ENCODE assay signal across 8 cellular contexts in genomic region chr10:12483996-12484944, GRCh38.
DNase-seq lines count a peak whose midpoint lies in the region; ATAC-seq and TF ChIP-seq lines count a peak whose summit lies in the region.

No MANE protein-coding gene starts in this region.

- peak overlapping the region; percentile 73 to 90 for H3K27ac ChIP-seq in ascending aorta
- no peak overlapping the region for H3K27ac ChIP-seq in osteoblast (ENCODE audit: low read depth, low read length)
- H3K27ac ChIP-seq in ovary, result no peak overlapping the region

- H3K36me3 ChIP-seq in ascending aorta (no peaks in the 10 kb centered on the region), osteoblast (ENCODE audit: insufficient read depth, low read length) (no peaks in the 10 kb centered on the region), ovary (no peaks in the 10 kb centered on the region)

- no peaks in the 10 kb centered on the region for H3K79me2 ChIP-seq in osteoblast (ENCODE audit: insufficient read depth, low read length)

- H3K4me1 ChIP-seq in ascending aorta (peaks cover 3 to 16% of the 10 kb centered on the region in 2 donors), osteoblast (ENCODE audit: insufficient read depth, low read length) (no peaks in the 10 kb centered on the region), ovary (ENCODE audit: insufficient read depth) (peaks cover 2% of the 10 kb centered on the region)

- TF ChIP-seq CTCF in ascending aorta (IDR thresholded peaks at IDR 0.05), result no peak
- no peak for TF ChIP-seq CTCF in osteoblast (IDR thresholded peaks at IDR 0.05; ENCODE audit: extremely low read depth, low read depth, low read length)
- TF ChIP-seq CTCF in ovary (IDR thresholded peaks at IDR 0.05), result no peak

- H3K9me3 ChIP-seq in ascending aorta, result no peaks in the 10 kb centered on the region
- no peaks in the 10 kb centered on the region for H3K9me3 ChIP-seq in osteoblast (ENCODE audit: low read depth, low read length)
- no peaks in the 10 kb centered on the region for H3K9me3 ChIP-seq in ovary

- ATAC-seq in GM18502 (IDR thresholded peaks at IDR 0.05; ENCODE audit: poor library complexity, unreplicated experiment), result peak; percentile 37
- peak; percentile 40 for ATAC-seq in HG03175 (IDR thresholded peaks at IDR 0.05; ENCODE audit: unreplicated experiment)
- no peak for ATAC-seq in GM18505 (IDR thresholded peaks at IDR 0.05; ENCODE audit: unreplicated experiment)
- no peak for ATAC-seq in activated T-helper 17 cell treated with anti-CD3 and anti-CD28 coated beads, Interleukin-2, amount 50 U/mL, for 72 hours (replicated peaks)

- TF ChIP-seq EP300 in ovary (IDR thresholded peaks at IDR 0.05), result no peak

- H2AFZ ChIP-seq in osteoblast (ENCODE audit: low read length), result no peak overlapping the region

- 83 to 93% (median 84%) methylated on average over 24 of the region's 24 CpGs for WGBS in ovary, 3 donors

- H3K27me3 ChIP-seq in ascending aorta (no peaks in the 10 kb centered on the region), osteoblast (ENCODE audit: insufficient read depth, low read length) (no peaks in the 10 kb centered on the region), ovary (no peaks in the 10 kb centered on the region)

- H3K36me3 Mint-ChIP-seq in activated T-helper 17 cell treated with anti-CD3 and anti-CD28 coated beads, Interleukin-2, amount 50 U/mL, for 72 hours (ENCODE audit: low read depth), result no peaks in the 10 kb centered on the region

- H3K4me1 Mint-ChIP-seq in activated T-helper 17 cell treated with anti-CD3 and anti-CD28 coated beads, Interleukin-2, amount 50 U/mL, for 72 hours, result peaks cover 17% of the 10 kb centered on the region

- H4K20me1 ChIP-seq in osteoblast (ENCODE audit: insufficient read depth, low read length), result no peaks in the 10 kb centered on the region

- TF ChIP-seq POLR2A in GM18505 (IDR thresholded peaks at IDR 0.05; ENCODE audit: borderline replicate concordance, extremely low read depth, insufficient read depth, insufficient read length) (no peak), ovary (IDR thresholded peaks at IDR 0.05) (no peak)

- H3K9me3 Mint-ChIP-seq in activated T-helper 17 cell treated with anti-CD3 and anti-CD28 coated beads, Interleukin-2, amount 50 U/mL, for 72 hours, result no peaks in the 10 kb centered on the region

- no peak overlapping the region for H3K27ac Mint-ChIP-seq in activated T-helper 17 cell treated with anti-CD3 and anti-CD28 coated beads, Interleukin-2, amount 50 U/mL, for 72 hours

- H3K27me3 Mint-ChIP-seq in activated T-helper 17 cell treated with anti-CD3 and anti-CD28 coated beads, Interleukin-2, amount 50 U/mL, for 72 hours, result no peaks in the 10 kb centered on the region

- DNase-seq in ascending aorta (ENCODE audit: low spot score in 2 of 2), result no peak
- DNase-seq in osteoblast (ENCODE audit: insufficient read length, low spot score, missing footprints), result no peak
- DNase-seq in NCI-H2196 (lab: John Stamatoyannopoulos, UW; ENCODE audit: unreplicated experiment), result no peak
- no peak for DNase-seq in ovary

- H3K4me2 ChIP-seq in osteoblast (ENCODE audit: insufficient read depth, low read length), result no peak overlapping the region

- peak overlapping the region in 1 of 2 donors; percentile 57 for H3K4me3 ChIP-seq in ascending aorta
- peak overlapping the region; percentile 15 for H3K4me3 ChIP-seq in osteoblast (ENCODE audit: insufficient read depth, low read length)
- no peak overlapping the region for H3K4me3 ChIP-seq in ovary

- H3K4me3 Mint-ChIP-seq in activated T-helper 17 cell treated with anti-CD3 and anti-CD28 coated beads, Interleukin-2, amount 50 U/mL, for 72 hours, result no peak overlapping the region

- intact Hi-C loops in ascending aorta (cut with DNase I), result loop anchor here (2.0 kb wide), 1 partner anchor 35 kb away; no protein-coding TSS in a partner anchor
- intact Hi-C loops in ovary (cut with DNase I), result no loop called here

Comparison
In these comparisons a context has a peak if more than half of its experiments do, and no peak if none do; other contexts are left out.
1. ATAC-seq: peak in GM18502 (single experiment) and HG03175 (single experiment); none in GM18505 (single experiment) and activated T-helper 17 cell treated with anti-CD3 and anti-CD28 coated beads, Interleukin-2, amount 50 U/mL, for 72 hours (single experiment).
2. H3K27ac ChIP-seq: peak in ascending aorta (2 of 2); none in osteoblast (single experiment) and ovary (0 of 2).